Comparison of ENCODE assay signal across 8 cellular contexts in genomic region chr11:34104680-34105078, GRCh38. TPM values are rescaled to one million over a fixed set of nuclear protein-coding genes. Genes with fewer than 3 reads are reported as not detected.
DNase-seq lines count a peak whose midpoint lies in the region; ATAC-seq and TF ChIP-seq lines count a peak whose summit lies in the region.

No MANE protein-coding gene starts in this region.

- H3K4me3 Mint-ChIP-seq in naive B cell, result peak overlapping the region; percentile 92 to 99 (median 98)

- no peak for DNase-seq in AG09309 (ENCODE audit: low read depth)
- DNase-seq in caudate nucleus (lab: John Stamatoyannopoulos, UW), result no peak
- no peak for DNase-seq in naive B cell

- H3K36me3 ChIP-seq in KMS-11 (ENCODE audit: insufficient read depth), result peaks cover 2% of the 10 kb centered on the region; the same call in 1 of the 2 replicates

- peak overlapping the region; percentile 82 for H3K27ac ChIP-seq in KMS-11
- peak overlapping the region; percentile 91 for H3K27ac ChIP-seq in caudate nucleus (ENCODE audit: low read depth, low read length)

- H3K36me3 Mint-ChIP-seq in naive B cell, result peaks cover 0 to 10% of the 10 kb centered on the region in 2 donors

- H3K27me3 Mint-ChIP-seq in naive B cell, result no peaks in the 10 kb centered on the region

- peak overlapping the region; percentile 93 for H3K9ac ChIP-seq in KMS-11

- H3K27me3 ChIP-seq in KMS-11 (ENCODE audit: insufficient read depth, low read depth), result no peaks in the 10 kb centered on the region

- H2AFZ ChIP-seq in KMS-11 (ENCODE audit: low read depth), result no peak overlapping the region

- H3K9me3 Mint-ChIP-seq in naive B cell, result no peaks in the 10 kb centered on the region

- H3K27ac Mint-ChIP-seq in naive B cell, result peak overlapping the region; percentile 97 to 99 (median 98)

- peaks cover 48% of the 10 kb centered on the region for H3K4me1 ChIP-seq in KMS-11 (ENCODE audit: low read depth, poor library complexity, severe bottlenecking)

- no peak for TF ChIP-seq CTCF in AG09309 (IDR thresholded peaks at IDR 0.05; ENCODE audit: control insufficient read depth, insufficient read depth, low read depth, low read length, missing control alignments)
- no peak for TF ChIP-seq CTCF in KMS-11 (conservative IDR thresholded peaks at IDR 0.05; ENCODE audit: low read depth, low read length)

- no peak for ATAC-seq in naive B cell (ENCODE audit: low read depth in 2 of 2)
- ATAC-seq in HG03135 (IDR thresholded peaks at IDR 0.05; ENCODE audit: unreplicated experiment), result no peak
- ATAC-seq in GM18861 (IDR thresholded peaks at IDR 0.05; ENCODE audit: unreplicated experiment), result no peak
- no peak for ATAC-seq in HG03520 (IDR thresholded peaks at IDR 0.05; ENCODE audit: unreplicated experiment)
- ATAC-seq in HG03196 (IDR thresholded peaks at IDR 0.05; ENCODE audit: unreplicated experiment), result no peak

- H3K79me2 ChIP-seq in KMS-11 (ENCODE audit: insufficient read depth, low read depth), result peaks cover 33% of the 10 kb centered on the region

- H3K4me1 Mint-ChIP-seq in naive B cell, result peaks cover 31 to 45% (median 40%) of the 10 kb centered on the region in 3 donors

- no peaks in the 10 kb centered on the region for H4K20me1 ChIP-seq in KMS-11 (ENCODE audit: insufficient read depth)

- H3K4me2 ChIP-seq in KMS-11, result peak overlapping the region; percentile 98

- H3K4me3 ChIP-seq in AG09309 (ENCODE audit: control insufficient read depth, low read depth, low read length) (peak overlapping the region; percentile 98), KMS-11 (IDR thresholded peaks at IDR 0.05; ENCODE audit: insufficient read depth, low read depth, low read length) (no peak overlapping the region)

RNA-seq across cellular contexts. Expression of gene NAT10, which starts 0.8 kb away (rescaled TPM):
- polyA plus RNA-seq in naive B cell (ENCODE audit: low read depth in 6 of 6), result 10 to 100 TPM; 12.1 to 43.8 (median 33.8) TPM

RNA-seq across cellular contexts. Expression of gene CAPRIN1, which starts 53.1 kb away (rescaled TPM):
- polyA plus RNA-seq in naive B cell (ENCODE audit: low read depth in 6 of 6), result 10 to 100 TPM; 36.3 to 70.9 (median 50.7) TPM
